Comparison of ENCODE assay signal across 8 cellular contexts in genomic region chr1:236759252-236759859, GRCh38. TPM values are rescaled to one million over a fixed set of nuclear protein-coding genes. Genes with fewer than 3 reads are reported as not detected.
DNase-seq lines count a peak whose midpoint lies in the region; ATAC-seq, FAIRE-seq and TF ChIP-seq lines count a peak whose summit lies in the region.

No MANE protein-coding gene starts in this region.

- peak; percentile 82 for FAIRE-seq in G401.6 (lab: Jason Lieb, UNC)

- in situ Hi-C loops in ACHN (cut with HindIII; ENCODE audit: low pct_ligation_motif_present, low pct_unique_long_range_greater_than_20kb, low sequenced_read_pairs): no loop called here

- ATAC-seq in HG03432 (IDR thresholded peaks at IDR 0.05; ENCODE audit: unreplicated experiment) (peak; percentile 68), HG03571 (IDR thresholded peaks at IDR 0.05; ENCODE audit: unreplicated experiment) (no peak), HG02852 (IDR thresholded peaks at IDR 0.05; ENCODE audit: unreplicated experiment) (no peak)

- DNase-seq in ACHN: peak; percentile 61
- DNase-seq in SKM-1 treated with dmso at 0.1 percent for 144 hours (lab: John Stamatoyannopoulos, UW; ENCODE audit: unreplicated experiment): peak; percentile 47
- peak; percentile 63 for DNase-seq in fibroblast of villous mesenchyme (ENCODE audit: low read depth)
- DNase-seq in putamen (ENCODE audit: low spot score): peak; percentile 30

- TF ChIP-seq CTCF in fibroblast of villous mesenchyme (IDR thresholded peaks at IDR 0.05; ENCODE audit: insufficient read depth, low read depth, low read length): peak; percentile 78

- H3K4me3 ChIP-seq in fibroblast of villous mesenchyme (ENCODE audit: low read depth, low read length): no peak overlapping the region

RNA-seq across cellular contexts. Expression of gene MTR, which starts 35.7 kb away (rescaled TPM):
- total RNA-seq in fibroblast of villous mesenchyme: 26.7 and 34.5 TPM in 2 replicates
